ENCODE assay signal across 8 cellular contexts in genomic region chr4:85929926-85930325, GRCh38.
DNase-seq lines count a peak whose midpoint lies in the region; ATAC-seq, FAIRE-seq and TF ChIP-seq lines count a peak whose summit lies in the region.

No MANE protein-coding gene starts in this region.

- H3K9me3 Mint-ChIP-seq in CD4-positive, alpha-beta T cell: no peaks in the 10 kb centered on the region
- H3K9me3 Mint-ChIP-seq in naive thymus-derived CD4-positive, alpha-beta T cell: peaks cover 0 to 2% (median 0%) of the 10 kb centered on the region in 11 donors

- POLR2A ChIA-PET in CD4-positive, alpha-beta T cell (lab: Charles Lee): no interaction called here
- POLR2A ChIA-PET in naive thymus-derived CD4-positive, alpha-beta T cell (lab: Charles Lee): no interaction called here

- intact Hi-C loops in CD4-positive, alpha-beta T cell (cut with DNase I, micrococcal nuclease): no loop called here
- intact Hi-C loops in naive thymus-derived CD4-positive, alpha-beta T cell (cut with micrococcal nuclease): no loop called here

- no peak for ATAC-seq in CD4-positive, alpha-beta T cell (ENCODE audit: poor library complexity)
- peak; percentile 8 for ATAC-seq in naive thymus-derived CD4-positive, alpha-beta T cell
- ATAC-seq in GM21576 (IDR thresholded peaks at IDR 0.05; ENCODE audit: unreplicated experiment) (no peak), HG02759 (IDR thresholded peaks at IDR 0.05; ENCODE audit: unreplicated experiment) (no peak)

- no peak for DNase-seq in CD4-positive, alpha-beta T cell
- DNase-seq in dermis blood vessel endothelial cell (peak; percentile 32), H54 (ENCODE audit: insufficient read length, low spot score) (no peak), HuH-7.5 (ENCODE audit: low spot score) (no peak)
- peak in 3 of 9 donors; percentile 3 to 13 (median 9) for DNase-seq in naive thymus-derived CD4-positive, alpha-beta T cell

- H3K36me3 Mint-ChIP-seq in CD4-positive, alpha-beta T cell (ENCODE audit: low read depth): no peaks in the 10 kb centered on the region
- H3K36me3 Mint-ChIP-seq in naive thymus-derived CD4-positive, alpha-beta T cell: no peaks in the 10 kb centered on the region

- H3K4me1 ChIP-seq in HUES6 (ENCODE audit: control insufficient read depth, insufficient read depth, low read length): peaks cover 33% of the 10 kb centered on the region
- no peaks in the 10 kb centered on the region for H3K4me1 ChIP-seq in naive thymus-derived CD4-positive, alpha-beta T cell (ENCODE audit: control insufficient read depth in 2 of 2, insufficient read depth in 2 of 2, low read length in 2 of 2)

- H3K27ac Mint-ChIP-seq in CD4-positive, alpha-beta T cell: no peak overlapping the region
- H3K27ac Mint-ChIP-seq in naive thymus-derived CD4-positive, alpha-beta T cell: peak overlapping the region in 1 of 9 donors; percentile 13

- no peak for TF ChIP-seq CTCF in CD4-positive, alpha-beta T cell (IDR thresholded peaks at IDR 0.05)

- H3K36me3 ChIP-seq in HUES6 (ENCODE audit: control insufficient read depth, insufficient read depth, low read length): no peaks in the 10 kb centered on the region
- no peaks in the 10 kb centered on the region for H3K36me3 ChIP-seq in naive thymus-derived CD4-positive, alpha-beta T cell (ENCODE audit: control insufficient read depth in 2 of 3, insufficient read depth in 3 of 3, low read length in 3 of 3)

- no peaks in the 10 kb centered on the region for H3K9me3 ChIP-seq in CD4-positive, alpha-beta T cell (ENCODE audit: control insufficient read depth, low read length)
- H3K9me3 ChIP-seq in HUES6 (ENCODE audit: control insufficient read depth, insufficient read depth, low read depth, low read length): no peaks in the 10 kb centered on the region
- no peaks in the 10 kb centered on the region for H3K9me3 ChIP-seq in naive thymus-derived CD4-positive, alpha-beta T cell (ENCODE audit: control insufficient read depth in 2 of 3, low read length in 3 of 3)

- H3K9ac ChIP-seq in HUES6 (ENCODE audit: low read length): no peak overlapping the region

- no peak for FAIRE-seq in H54 (lab: Jason Lieb, UNC)

- no peaks in the 10 kb centered on the region for H3K27me3 Mint-ChIP-seq in CD4-positive, alpha-beta T cell
- peaks cover 0 to 11% (median 7%) of the 10 kb centered on the region in 5 donors for H3K27me3 Mint-ChIP-seq in naive thymus-derived CD4-positive, alpha-beta T cell

- peak overlapping the region; percentile 8 for H3K4me3 Mint-ChIP-seq in CD4-positive, alpha-beta T cell
- H3K4me3 Mint-ChIP-seq in naive thymus-derived CD4-positive, alpha-beta T cell: peak overlapping the region in 5 of 10 donors; percentile 14 to 47 (median 29)

- H3K27ac ChIP-seq in CD4-positive, alpha-beta T cell (ENCODE audit: low read depth, low read length): no peak overlapping the region
- no peak overlapping the region for H3K27ac ChIP-seq in HUES6 (ENCODE audit: low read depth, low read length)
- H3K27ac ChIP-seq in naive thymus-derived CD4-positive, alpha-beta T cell (ENCODE audit: low read depth, low read length): no peak overlapping the region

- no peaks in the 10 kb centered on the region for H3K27me3 ChIP-seq in CD4-positive, alpha-beta T cell (ENCODE audit: control insufficient read depth, insufficient read depth, low read length)
- H3K27me3 ChIP-seq in HUES6 (ENCODE audit: control insufficient read depth, insufficient read depth, low read length): no peaks in the 10 kb centered on the region
- no peaks in the 10 kb centered on the region for H3K27me3 ChIP-seq in naive thymus-derived CD4-positive, alpha-beta T cell (ENCODE audit: control insufficient read depth in 2 of 2, insufficient read depth in 2 of 2, low read length in 2 of 2)

- no peak for TF ChIP-seq POLR2A in H54 (IDR thresholded peaks at IDR 0.05; ENCODE audit: low read depth, low read length)

- peak overlapping the region; percentile 27; the same call in 1 of the 2 replicates for H3K4me3 ChIP-seq in HUES6 (ENCODE audit: low read depth, low read length)
- no peak overlapping the region for H3K4me3 ChIP-seq in naive thymus-derived CD4-positive, alpha-beta T cell (ENCODE audit: low read length)

- peaks cover 15% of the 10 kb centered on the region for H3K4me1 Mint-ChIP-seq in CD4-positive, alpha-beta T cell (ENCODE audit: low read depth)
- H3K4me1 Mint-ChIP-seq in naive thymus-derived CD4-positive, alpha-beta T cell: peaks cover 0 to 15% (median 8%) of the 10 kb centered on the region in 7 donors

- CTCF ChIA-PET in CD4-positive, alpha-beta T cell (lab: Charles Lee): no interaction called here
- CTCF ChIA-PET in naive thymus-derived CD4-positive, alpha-beta T cell (lab: Charles Lee): no interaction called here
